Comparison of ENCODE assay signal across 28 cellular contexts in the genomic region with DNA sequence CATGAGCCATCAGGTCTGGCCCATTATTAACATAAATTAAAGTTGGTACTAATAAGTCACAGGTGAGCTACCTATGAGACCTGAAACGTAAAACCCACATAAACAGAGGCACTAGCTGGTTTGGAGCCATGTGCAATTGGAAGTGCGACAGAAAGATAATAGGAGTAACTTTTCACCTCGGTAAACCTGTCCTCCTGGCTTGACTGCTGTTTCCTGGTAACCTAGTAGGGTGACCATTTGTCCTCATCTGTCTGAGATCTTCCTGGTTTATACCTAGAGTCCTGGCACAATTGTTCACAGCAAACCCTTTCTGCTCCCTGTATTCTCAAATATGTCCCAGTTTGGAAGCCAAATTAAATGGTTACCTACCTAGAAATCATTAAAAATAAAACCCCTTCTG.
"Had no signal": no experiment of that assay in that cellular context is flagged by ENCODE, and none has a peak within 500 bp of the region (broad histone marks: within the 10 kb centered on the region; RNA-seq: fewer than 3 reads in every experiment).

No MANE protein-coding gene starts in this region.

- H3K9me3 Mint-ChIP-seq: activated CD4-positive, alpha-beta memory T cell treated with anti-CD3 and anti-CD28 coated beads, Interleukin-2, amount 10 ng/mL, durations not matched to agents 7 days and 5 days; activated naive CD8-positive, alpha-beta T cell treated with anti-CD3 and anti-CD28 coated beads, Interleukin-2, amount 10 ng/mL, durations not matched to agents 7 days and 5 days; activated T-helper 2 cell treated with anti-CD3 and anti-CD28 coated beads, Interferon-gamma antibody, Interleukin-2, Interleukin-4, amounts not matched to agents 10 μg/mL and 5 μg/mL and 100 μg/mL, durations not matched to agents 14 hours and 24 hours and 36 hours; T-cell had no signal

- H3K27ac Mint-ChIP-seq: activated CD4-positive, alpha-beta memory T cell treated with anti-CD3 and anti-CD28 coated beads, Interleukin-2, amount 10 ng/mL, durations not matched to agents 7 days and 5 days; activated CD4-positive, alpha-beta T cell treated with anti-CD3 and anti-CD28 coated beads for 36 hours; activated naive CD8-positive, alpha-beta T cell treated with anti-CD3 and anti-CD28 coated beads, Interleukin-2, amount 10 ng/mL, durations not matched to agents 7 days and 5 days; activated T-helper 2 cell treated with anti-CD3 and anti-CD28 coated beads, Interferon-gamma antibody, Interleukin-2, Interleukin-4, amounts not matched to agents 10 μg/mL and 5 μg/mL and 100 μg/mL, durations not matched to agents 14 hours and 24 hours and 36 hours; T-cell had no signal

- H3K4me3 ChIP-seq: adrenal gland, SK-N-MC had no signal

- H3K4me3 Mint-ChIP-seq: activated CD4-positive, alpha-beta memory T cell treated with anti-CD3 and anti-CD28 coated beads, Interleukin-2, amount 10 ng/mL, durations not matched to agents 7 days and 5 days; activated CD4-positive, alpha-beta T cell treated with anti-CD3 and anti-CD28 coated beads for 36 hours; activated naive CD8-positive, alpha-beta T cell treated with anti-CD3 and anti-CD28 coated beads, Interleukin-2, amount 10 ng/mL, durations not matched to agents 7 days and 5 days; T-cell had no signal

- H3K27ac ChIP-seq: adrenal gland, SK-N-MC had no signal

- H3K27me3 ChIP-seq: adrenal gland had no signal

- DNase-seq: activated CD4-positive, alpha-beta memory T cell treated with anti-CD3 and anti-CD28 coated beads, Interleukin-2, amount 10 ng/mL, durations not matched to agents 7 days and 5 days; activated CD4-positive, alpha-beta T cell treated with anti-CD3 and anti-CD28 coated beads for 36 hours; activated CD4-positive, alpha-beta T cell treated with anti-CD3 and anti-CD28 coated beads, Interleukin-2, amount 50 U/mL, for 1 hour; activated CD4-positive, CD25-positive, alpha-beta regulatory T cell; activated gamma-delta T cell treated with Interleukin-2 at 50 U/mL for 16 hours; activated naive CD4-positive, alpha-beta T cell treated with anti-CD3 and anti-CD28 coated beads, Interleukin-2, amount 50 U/mL, for 16 hours; activated naive CD8-positive, alpha-beta T cell treated with anti-CD3 and anti-CD28 coated beads, Interleukin-2, amount 10 ng/mL, durations not matched to agents 7 days and 5 days; activated T-cell treated with anti-CD3 and anti-CD28 coated beads for 4 hours; activated T-cell treated with anti-CD3 and anti-CD28 coated beads, Interleukin-2, amount 50 U/mL, for 48 hours; anterior cingulate cortex; KG1; NCI-H1092; NCI-H1417; NCI-H1694; NCI-H2029; NCI-H345; NCI-H510A; NCI-H526 treated with DMSO at 0.1 percent for 48 hours; NCI-H82; RPMI8226; T-cell; T-helper 2 cell; T1000 had no signal

- H3K36me3 ChIP-seq: adrenal gland had no signal

- H3K27me3 Mint-ChIP-seq: activated CD4-positive, alpha-beta memory T cell treated with anti-CD3 and anti-CD28 coated beads, Interleukin-2, amount 10 ng/mL, durations not matched to agents 7 days and 5 days; activated CD4-positive, alpha-beta T cell treated with anti-CD3 and anti-CD28 coated beads for 36 hours; activated naive CD8-positive, alpha-beta T cell treated with anti-CD3 and anti-CD28 coated beads, Interleukin-2, amount 10 ng/mL, durations not matched to agents 7 days and 5 days; T-cell had no signal

- ATAC-seq: activated CD4-positive, alpha-beta T cell treated with anti-CD3 and anti-CD28 coated beads for 36 hours; Panc1; Right ventricle myocardium inferior; T-cell had no signal

- H3K9me3 ChIP-seq: adrenal gland had no signal
